ENCODE assay signal across 22 cellular contexts in genomic region chrX:85955510-85955909, GRCh38.
A peak's percentile ranks its signal among the peaks of the same experiment; 100 is the strongest.
DNase-seq lines count a peak whose midpoint lies in the region; ATAC-seq, FAIRE-seq and TF ChIP-seq lines count a peak whose summit lies in the region.
"Had no signal": no experiment of that assay in that cellular context is flagged by ENCODE, and none has a peak within 500 bp of the region (broad histone marks: within the 10 kb centered on the region; RNA-seq: fewer than 3 reads in every experiment).

No MANE protein-coding gene starts in this region.

- TF ChIP-seq CTCF in natural killer cell (IDR thresholded peaks at IDR 0.05) = no peak
- TF ChIP-seq CTCF in astrocyte (IDR thresholded peaks at IDR 0.05; ENCODE audit: insufficient read depth, low read depth, low read length) = no peak

- H3K27ac Mint-ChIP-seq in natural killer cell = peak overlapping the region in 1 of 2 donors; percentile 43
- no peak overlapping the region for H3K27ac Mint-ChIP-seq in natural killer cell treated with Interleukin-12 subunit alpha and Interleukin-12 subunit beta and Interleukin-15 and Interleukin-18, amount 100 ng/mL, for 72 hours
- no peak overlapping the region for H3K27ac Mint-ChIP-seq in astrocyte (ENCODE audit: unreplicated experiment)
- peak overlapping the region in 2 of 6 donors; percentile 32 to 49 for H3K27ac Mint-ChIP-seq in immature natural killer cell
- H3K27ac Mint-ChIP-seq: B cell; CD4-positive, alpha-beta T cell; CD8-positive, alpha-beta T cell had no signal

- no peak overlapping the region for H3K4me3 ChIP-seq in astrocyte (ENCODE audit: insufficient read depth, low read depth, low read length)
- H3K4me3 ChIP-seq: A549; BLaER1 treated with 17β-estradiol and CSF1 and Interleukin-3, amounts not matched to agents 10 nM and 100 nM had no signal

- no peak overlapping the region for H3K4me2 ChIP-seq in astrocyte (ENCODE audit: low read length)
- H3K4me2 ChIP-seq: A549; BLaER1 treated with 17β-estradiol and CSF1 and Interleukin-3, amounts not matched to agents 10 nM and 100 nM had no signal

- H2AFZ ChIP-seq in astrocyte (ENCODE audit: low read depth, low read length) = no peak overlapping the region

- H3K27me3 Mint-ChIP-seq in natural killer cell (ENCODE audit: low read depth in 2 of 2) (no peaks in the 10 kb centered on the region), astrocyte (ENCODE audit: low read depth, unreplicated experiment) (no peaks in the 10 kb centered on the region), immature natural killer cell (ENCODE audit: low read depth in 3 of 3) (peaks cover 2 to 3% (median 2%) of the 10 kb centered on the region in 3 donors)
- no peaks in the 10 kb centered on the region for H3K27me3 Mint-ChIP-seq in natural killer cell treated with Interleukin-12 subunit alpha and Interleukin-12 subunit beta and Interleukin-15 and Interleukin-18, amount 100 ng/mL, for 72 hours
- H3K27me3 Mint-ChIP-seq: B cell; CD4-positive, alpha-beta T cell had no signal

- H3K9me3 Mint-ChIP-seq in natural killer cell (no peaks in the 10 kb centered on the region), astrocyte (ENCODE audit: unreplicated experiment) (peaks cover 3% of the 10 kb centered on the region), immature natural killer cell (no peaks in the 10 kb centered on the region)
- H3K9me3 Mint-ChIP-seq in natural killer cell treated with Interleukin-12 subunit alpha and Interleukin-12 subunit beta and Interleukin-15 and Interleukin-18, amount 100 ng/mL, for 72 hours = no peaks in the 10 kb centered on the region
- H3K9me3 Mint-ChIP-seq: CD4-positive, alpha-beta T cell had no signal

- H3K27ac ChIP-seq in astrocyte (ENCODE audit: low read depth, low read length) = no peak overlapping the region
- H3K27ac ChIP-seq: 22Rv1; A549; BLaER1 treated with 17β-estradiol and CSF1 and Interleukin-3, amounts not matched to agents 10 nM and 100 nM; C4-2B had no signal

- intact Hi-C loops in natural killer cell (cut with micrococcal nuclease) = no loop called here

- H3K79me2 ChIP-seq in astrocyte (ENCODE audit: insufficient read depth, low read length) = no peaks in the 10 kb centered on the region

- no peaks in the 10 kb centered on the region for H3K9me3 ChIP-seq in astrocyte (ENCODE audit: insufficient read depth, low read depth, low read length)
- H3K9me3 ChIP-seq: Caco-2 had no signal

- H3K4me1 ChIP-seq in astrocyte (ENCODE audit: insufficient read depth, low read length) = no peaks in the 10 kb centered on the region
- H3K4me1 ChIP-seq: A549; BLaER1 treated with 17β-estradiol and CSF1 and Interleukin-3, amounts not matched to agents 10 nM and 100 nM; Caco-2 had no signal

- DNase-seq in natural killer cell (no peak), astrocyte (ENCODE audit: low read depth) (no peak), immature natural killer cell (peak in 2 of 3 donors; percentile 10 to 12), HTR-8/SVneo (ENCODE audit: insufficient read length, low spot score) (no peak)
- DNase-seq in natural killer cell treated with Interleukin-12 subunit alpha and Interleukin-12 subunit beta and Interleukin-15 and Interleukin-18, amount 100 ng/mL, for 72 hours (ENCODE audit: low spot score) = no peak
- DNase-seq: AML-193; Caco-2; Calu3; CD4-positive, alpha-beta T cell; CD8-positive, alpha-beta T cell; DMS79 treated with DMSO at 0.1 percent for 48 hours; GF-D8 had no signal

- peak; percentile 85 for FAIRE-seq in astrocyte (lab: Jason Lieb, UNC)
- FAIRE-seq in HTR-8/SVneo (lab: Jason Lieb, UNC) = no peak
- FAIRE-seq: A549, G401.6, GM12892, GM18507, GM19239 had no signal

- H3K4me1 Mint-ChIP-seq in natural killer cell = peaks cover 0 to 5% of the 10 kb centered on the region in 2 donors
- H3K4me1 Mint-ChIP-seq in natural killer cell treated with Interleukin-12 subunit alpha and Interleukin-12 subunit beta and Interleukin-15 and Interleukin-18, amount 100 ng/mL, for 72 hours (ENCODE audit: low read depth in 2 of 2) = peaks cover 3 to 5% of the 10 kb centered on the region in 2 donors
- no peaks in the 10 kb centered on the region for H3K4me1 Mint-ChIP-seq in astrocyte (ENCODE audit: low read depth, unreplicated experiment)
- H3K4me1 Mint-ChIP-seq in immature natural killer cell = peaks cover 12 to 17% of the 10 kb centered on the region in 2 donors
- H3K4me1 Mint-ChIP-seq: B cell had no signal

- H4K20me1 ChIP-seq in astrocyte (ENCODE audit: insufficient read depth, low read length) = no peaks in the 10 kb centered on the region
- H4K20me1 ChIP-seq: BLaER1 treated with 17β-estradiol and CSF1 and Interleukin-3, amounts not matched to agents 10 nM and 100 nM had no signal

- H3K36me3 Mint-ChIP-seq in natural killer cell = peaks cover 12% of the 10 kb centered on the region
- H3K36me3 Mint-ChIP-seq in natural killer cell treated with Interleukin-12 subunit alpha and Interleukin-12 subunit beta and Interleukin-15 and Interleukin-18, amount 100 ng/mL, for 72 hours = peaks cover 24% of the 10 kb centered on the region
- peaks cover 16% of the 10 kb centered on the region for H3K36me3 Mint-ChIP-seq in astrocyte (ENCODE audit: low read depth, unreplicated experiment)
- H3K36me3 Mint-ChIP-seq in immature natural killer cell = peaks cover 5 to 23% (median 19%) of the 10 kb centered on the region in 3 donors

- no peaks in the 10 kb centered on the region for H3K27me3 ChIP-seq in astrocyte (ENCODE audit: insufficient read depth, low read length)

- H3K4me3 Mint-ChIP-seq in natural killer cell (no peak overlapping the region), astrocyte (ENCODE audit: unreplicated experiment) (no peak overlapping the region), immature natural killer cell (no peak overlapping the region)
- H3K4me3 Mint-ChIP-seq in natural killer cell treated with Interleukin-12 subunit alpha and Interleukin-12 subunit beta and Interleukin-15 and Interleukin-18, amount 100 ng/mL, for 72 hours = no peak overlapping the region
- H3K4me3 Mint-ChIP-seq: B cell; CD4-positive, alpha-beta T cell; CD8-positive, alpha-beta T cell had no signal

- no peak overlapping the region for H3K9ac ChIP-seq in astrocyte (ENCODE audit: low read length)
- H3K9ac ChIP-seq: BLaER1 treated with 17β-estradiol and CSF1 and Interleukin-3, amounts not matched to agents 10 nM and 100 nM had no signal

- peak in 2 of 3 donors; percentile 70 to 72 for ATAC-seq in natural killer cell
- ATAC-seq in natural killer cell treated with Interleukin-12 subunit alpha and Interleukin-12 subunit beta and Interleukin-15 and Interleukin-18, amount 100 ng/mL, for 72 hours = no peak
- ATAC-seq in SK-N-SH treated with all-trans-retinoic acid at 6 μM for 48 hours = no peak
- ATAC-seq: A549; CD8-positive, alpha-beta T cell had no signal

- peaks cover 3% of the 10 kb centered on the region for H3K36me3 ChIP-seq in astrocyte (ENCODE audit: insufficient read depth, low read length)

TF ChIP-seq in SK-N-SH treated with all-trans-retinoic acid at 6 μM for 48 hours, 23 proteins besides CTCF, POLR2A, EP300 and RAD21 (continues in another document):
- TF ChIP-seq TCF4 (CRISPR knock-in tag; IDR thresholded peaks at IDR 0.05; ENCODE audit: borderline replicate concordance) (no peak), ZFP3 (CRISPR knock-in tag; IDR thresholded peaks at IDR 0.05) (no peak), CREB5 (CRISPR knock-in tag; IDR thresholded peaks at IDR 0.05; ENCODE audit: low read depth) (no peak), GLIS3 (CRISPR knock-in tag; IDR thresholded peaks at IDR 0.05) (no peak), PPARA (CRISPR knock-in tag; IDR thresholded peaks at IDR 0.05; ENCODE audit: borderline replicate concordance) (no peak), PATZ1 (CRISPR knock-in tag; IDR thresholded peaks at IDR 0.05; ENCODE audit: borderline replicate concordance) (no peak), ARNTL (CRISPR knock-in tag; IDR thresholded peaks at IDR 0.05; ENCODE audit: borderline replicate concordance, low read depth) (no peak), POU6F1 (CRISPR knock-in tag; IDR thresholded peaks at IDR 0.05; ENCODE audit: borderline replicate concordance, low read depth) (no peak), ZNF565 (CRISPR knock-in tag; conservative IDR thresholded peaks at IDR 0.05; ENCODE audit: low read depth) (no peak)

Comparison
In these comparisons a context has a peak if more than half of its experiments do, and no peak if none do; other contexts are left out.
1. ATAC-seq: peak in natural killer cell (2 of 3); none in natural killer cell treated with Interleukin-12 subunit alpha and Interleukin-12 subunit beta and Interleukin-15 and Interleukin-18, amount 100 ng/mL, for 72 hours (0 of 2) and SK-N-SH treated with all-trans-retinoic acid at 6 μM for 48 hours (single experiment).
2. DNase-seq: peak in immature natural killer cell (2 of 3); none in natural killer cell (single experiment), natural killer cell treated with Interleukin-12 subunit alpha and Interleukin-12 subunit beta and Interleukin-15 and Interleukin-18, amount 100 ng/mL, for 72 hours (single experiment), astrocyte (single experiment) and HTR-8/SVneo (single experiment).